In genomic region chrX:48911407-48912182, GRCh38 we compare ENCODE assay signal across 8 cellular contexts. TPM values are rescaled to one million over a fixed set of nuclear protein-coding genes. Genes with fewer than 3 reads are reported as not detected.
DNase-seq lines count a peak whose midpoint lies in the region; ATAC-seq, FAIRE-seq and TF ChIP-seq lines count a peak whose summit lies in the region.

SLC35A2 (minus strand) TSS chrX:48911646; CDS start chrX:48911636, 10 bp downstream.

- peak within 1 kb of the TSS; percentile 92 for H2AFZ ChIP-seq in IMR-90 (replicated peaks; ENCODE audit: low read length, poor library complexity)
- H2AFZ ChIP-seq in OCI-LY7 (ENCODE audit: low read length), result peak within 1 kb of the TSS; percentile 33; the same call in 1 of the 2 replicates
- peak within 1 kb of the TSS; percentile 43 for H2AFZ ChIP-seq in endothelial cell of umbilical vein (ENCODE audit: low read depth, low read length)

- peak within 1 kb of the TSS; percentile 78 for H2BK5ac ChIP-seq in IMR-90 (ENCODE audit: low read depth, low read length, poor library complexity, severe bottlenecking)

- H2BK120ac ChIP-seq in IMR-90 (ENCODE audit: low read depth, low read length), result peak within 1 kb of the TSS; percentile 42; the same call in 1 of the 2 replicates

- H3K79me1 ChIP-seq in IMR-90 (ENCODE audit: low read depth in 1 of 2, low read length in 2 of 2), result peaks cover 13 to 26% of the 10 kb centered on the region in 2 experiments

- H3K56ac ChIP-seq in IMR-90 (ENCODE audit: extremely low read depth, insufficient read depth, low read length), result peak within 1 kb of the TSS; percentile 64

- H4K91ac ChIP-seq in IMR-90 (ENCODE audit: insufficient read depth, low read depth, low read length), result peak within 1 kb of the TSS; percentile 85

- no peaks in the 10 kb centered on the region for H4K20me1 ChIP-seq in IMR-90 (ENCODE audit: insufficient read depth, low read length)
- H4K20me1 ChIP-seq in OCI-LY7 (ENCODE audit: insufficient read depth, low read length), result peaks cover 19% of the 10 kb centered on the region
- H4K20me1 ChIP-seq in endothelial cell of umbilical vein (replicated peaks; ENCODE audit: control insufficient read depth, extremely low read depth, insufficient read depth, low read length), result no peaks in the 10 kb centered on the region

- H3K4me2 ChIP-seq in IMR-90 (ENCODE audit: low read depth, low read length) (peak within 1 kb of the TSS; percentile 95), OCI-LY7 (ENCODE audit: low read length) (peak within 1 kb of the TSS; percentile 93), endothelial cell of umbilical vein (ENCODE audit: insufficient read depth, low read length) (peak within 1 kb of the TSS; percentile 80)

- peaks cover 3% of the 10 kb centered on the region; the same call in 1 of the 2 replicates for H3K9me1 ChIP-seq in IMR-90 (ENCODE audit: insufficient read depth, low read length)
- no peaks in the 10 kb centered on the region for H3K9me1 ChIP-seq in endothelial cell of umbilical vein (replicated peaks; ENCODE audit: control insufficient read depth, extremely low read depth, insufficient read depth, low read length)

- H3K18ac ChIP-seq in IMR-90 (ENCODE audit: low read depth, low read length), result peak within 1 kb of the TSS; percentile 34

- peak within 1 kb of the TSS; percentile 92 for H4K8ac ChIP-seq in IMR-90 (ENCODE audit: low read depth in 2 of 2, low read length in 2 of 2)

- TF ChIP-seq CTCF in IMR-90 (conservative IDR thresholded peaks at IDR 0.05; ENCODE audit: low read depth, low read length) (no peak), OCI-LY7 (conservative IDR thresholded peaks at IDR 0.05; ENCODE audit: low read length) (no peak), endothelial cell of umbilical vein (IDR thresholded peaks at IDR 0.05; ENCODE audit: extremely low read depth in 1 of 2, insufficient read depth in 1 of 2, low read depth in 1 of 2, low read length in 2 of 2) (no peak)

- in situ Hi-C loops in IMR-90 (cut with MboI; ENCODE audit: low sequenced_read_pairs), result no loop called here

- H2AK5ac ChIP-seq in IMR-90 (ENCODE audit: low read depth, low read length), result peak within 1 kb of the TSS; percentile 96; the same call in 1 of the 2 replicates

- H3K14ac ChIP-seq in IMR-90 (replicated peaks; ENCODE audit: low read depth, low read length), result peak within 1 kb of the TSS; percentile 96

- H2AK9ac ChIP-seq in IMR-90 (replicated peaks; ENCODE audit: low read depth, low read length, poor library complexity), result peak within 1 kb of the TSS; percentile 97

- dilution Hi-C loops in IMR-90 (cut with HindIII; ENCODE audit: low sequenced_read_pairs, unreplicated experiment) (no loop called here), endothelial cell of umbilical vein (cut with MboI; ENCODE audit: extremely low pct_ligation_motif_present, low sequenced_read_pairs) (no loop called here)

- CTCF ChIA-PET in IMR-90 (lab: Yijun Ruan, JAX), result no interaction called here
- CTCF ChIA-PET in OCI-LY7 (lab: Charles Lee; ENCODE audit: unreplicated experiment), result no interaction called here
- CTCF ChIA-PET in endothelial cell of umbilical vein (lab: Charles Lee), result interaction anchor here (0.6 to 1.7 kb wide), 3 partner anchors 14 to 263 kb away, joined by 3 to 4 read pairs (median 3); partner anchors contain the start of genes PQBP1 and TIMM17B

- TF ChIP-seq POLR2A in IMR-90 (IDR thresholded peaks at IDR 0.05; ENCODE audit: low read depth, low read length), result peak; percentile 81; the same call in 1 of the 2 replicates
- TF ChIP-seq POLR2A in endothelial cell of umbilical vein (IDR thresholded peaks at IDR 0.05; ENCODE audit: low read depth, low read length), result peak; percentile 59

- TF ChIP-seq RAD21 in IMR-90 (IDR thresholded peaks at IDR 0.05; ENCODE audit: low read length), result no peak

- H3K27ac ChIP-seq in IMR-90 (ENCODE audit: insufficient read depth, low read length), result peak within 1 kb of the TSS; percentile 81
- peak within 1 kb of the TSS; percentile 70 for H3K27ac ChIP-seq in OCI-LY7 (ENCODE audit: low read depth, low read length, poor library complexity, severe bottlenecking)
- H3K27ac ChIP-seq in endothelial cell of umbilical vein (ENCODE audit: insufficient read depth, low read depth, low read length), result peak within 1 kb of the TSS; percentile 49

- DNase-seq in COLO668 (lab: John Stamatoyannopoulos, UW; ENCODE audit: unreplicated experiment) (peak; percentile 85), IMR-90 (peak; percentile 64), OCI-LY7 (ENCODE audit: low spot score) (peak; percentile 81), endothelial cell of umbilical vein (ENCODE audit: low read depth, low spot score) (peak; percentile 75), midbrain (lab: John Stamatoyannopoulos, UW) (peak; percentile 78)
- peak; percentile 95 for DNase-seq in activated CD8-positive, alpha-beta memory T cell treated with anti-CD3 and anti-CD28 coated beads, Interleukin-2, amount 50 U/mL, for 48 hours
- peak; percentile 78 to 80 for DNase-seq in stimulated activated CD8-positive, alpha-beta memory T cell treated with anti-CD3 and anti-CD28 coated beads, Interleukin-15, amount 100 ng/mL, for 48 hours (ENCODE audit: low read depth in 2 of 2)

- peak within 1 kb of the TSS; percentile 99 for H3K23ac ChIP-seq in IMR-90 (ENCODE audit: low read depth, low read length)

- ATAC-seq in GM21423 (IDR thresholded peaks at IDR 0.05; ENCODE audit: unreplicated experiment) (peak; percentile 61), IMR-90 (ENCODE audit: low read depth) (peak; percentile 87)

- intact Hi-C loops in IMR-90 (cut with micrococcal nuclease), result no loop called here
- intact Hi-C loops in OCI-LY7 (cut with micrococcal nuclease; ENCODE audit: unreplicated experiment), result no loop called here
- intact Hi-C loops in endothelial cell of umbilical vein (cut with micrococcal nuclease), result loop anchor here (2.0 kb wide), 2 partner anchors 15 to 111 kb away; partner anchors contain the start of genes PQBP1 and TIMM17B

- H3K9ac ChIP-seq in IMR-90 (ENCODE audit: low read depth, low read length) (peak within 1 kb of the TSS; percentile 94), endothelial cell of umbilical vein (replicated peaks; ENCODE audit: extremely low read depth, insufficient read depth, low read length) (peak within 1 kb of the TSS; percentile 62)

- H3K36me3 ChIP-seq in IMR-90 (ENCODE audit: control insufficient read depth, insufficient read depth, low read length), result peaks cover 6% of the 10 kb centered on the region; the same call in 1 of the 2 replicates
- peaks cover 49% of the 10 kb centered on the region for H3K36me3 ChIP-seq in OCI-LY7 (ENCODE audit: insufficient read depth, low read length)
- H3K36me3 ChIP-seq in endothelial cell of umbilical vein (ENCODE audit: control insufficient read depth in 2 of 2, extremely low read depth in 1 of 2, insufficient read depth in 2 of 2, low read length in 2 of 2), result no peaks in the 10 kb centered on the region

- H3K27me3 ChIP-seq in IMR-90 (ENCODE audit: control insufficient read depth, insufficient read depth, low read length), result no peaks in the 10 kb centered on the region
- no peaks in the 10 kb centered on the region for H3K27me3 ChIP-seq in endothelial cell of umbilical vein (ENCODE audit: control insufficient read depth in 2 of 2, insufficient read depth in 2 of 2, low read length in 2 of 2)

- BruUV-seq in IMR-90 (replicated peaks; lab: Mats Ljungman, UMichigan), result no TSS peak
- no TSS peak for BruUV-seq in OCI-LY7 (replicated peaks; lab: Mats Ljungman, UMichigan)
- TSS peak; percentile 88 for BruUV-seq in endothelial cell of umbilical vein (replicated peaks; lab: Mats Ljungman, UMichigan)

- H3K9me2 ChIP-seq in OCI-LY7 (ENCODE audit: insufficient read depth, low read length), result no peaks in the 10 kb centered on the region

- H3K9me3 ChIP-seq in IMR-90 (ENCODE audit: control insufficient read depth, insufficient read depth, low read length) (no peaks in the 10 kb centered on the region), OCI-LY7 (ENCODE audit: low read length) (no peaks in the 10 kb centered on the region), endothelial cell of umbilical vein (replicated peaks; ENCODE audit: control insufficient read depth, insufficient read depth, low read length) (no peaks in the 10 kb centered on the region)

- 0 out of 3 replicates have a peak within 1 kb of the TSS, but pooled peaks have one; percentile 11 for H2BK15ac ChIP-seq in IMR-90 (ENCODE audit: low read depth, low read length)

- POLR2A ChIA-PET in IMR-90 (lab: Charles Lee; ENCODE audit: unreplicated experiment) (interaction anchor here (0.5 kb wide), 1 partner anchor 14 kb away, joined by 3 read pairs; the partner anchor contains the start of genes PQBP1 and TIMM17B), OCI-LY7 (lab: Charles Lee) (interaction anchor here (0.7 to 1.1 kb wide), 2 partner anchors 26 to 169 kb away, joined by 3 to 4 read pairs; no protein-coding TSS in a partner anchor), endothelial cell of umbilical vein (lab: Charles Lee) (no interaction called here)

- FAIRE-seq in endothelial cell of umbilical vein (lab: Jason Lieb, UNC), result peak; percentile 89

- peaks cover 3% of the 10 kb centered on the region; the same call in 1 of the 2 replicates for H3K4me1 ChIP-seq in IMR-90 (ENCODE audit: control insufficient read depth, insufficient read depth, low read length)
- H3K4me1 ChIP-seq in OCI-LY7 (ENCODE audit: insufficient read depth, low read length, poor library complexity, severe bottlenecking), result peaks cover 38% of the 10 kb centered on the region
- peaks cover 9% of the 10 kb centered on the region for H3K4me1 ChIP-seq in endothelial cell of umbilical vein (ENCODE audit: control insufficient read depth, extremely low read depth, insufficient read depth, low read length)

- H3K4ac ChIP-seq in IMR-90 (ENCODE audit: low read depth, low read length), result peak within 1 kb of the TSS; percentile 88

- H2BK20ac ChIP-seq in IMR-90 (ENCODE audit: low read depth, low read length), result no peak within 1 kb of the TSS

- peak within 1 kb of the TSS; percentile 92 for H4K5ac ChIP-seq in IMR-90 (ENCODE audit: low read depth, low read length)

- peaks cover 36% of the 10 kb centered on the region for H3K79me2 ChIP-seq in OCI-LY7 (ENCODE audit: insufficient read depth, low read depth, low read length)
- peaks cover 17% of the 10 kb centered on the region for H3K79me2 ChIP-seq in endothelial cell of umbilical vein (ENCODE audit: control insufficient read depth, insufficient read depth, low read length)

- WGBS in IMR-90 (ENCODE audit: extremely low coverage in 2 of 2, insufficient read length in 1 of 2), 2 experiments, result 35% methylated on average over 25 of the region's 60 CpGs; no CpG with 5 or more reads in 1 of the 2 experiments

- H3K4me3 ChIP-seq in IMR-90 (ENCODE audit: insufficient read depth, low read depth, low read length) (peak within 1 kb of the TSS; percentile 98), OCI-LY7 (ENCODE audit: low read depth, low read length, poor library complexity, severe bottlenecking) (peak within 1 kb of the TSS; percentile 96), endothelial cell of umbilical vein (replicated peaks in 1 of 3; ENCODE audit: insufficient read depth in 1 of 3, low read depth in 1 of 3, low read length in 3 of 3) (peak within 1 kb of the TSS; percentile 45 to 92 (median 78))

RNA-seq across cellular contexts. Expression of gene SLC35A2, which starts in this region (rescaled TPM):
- total RNA-seq in IMR-90 (2012; rRNA removed), result 10.8 and 12.5 TPM in 2 replicates
- 48.3 and 53.0 TPM in 2 replicates for polyA plus RNA-seq in IMR-90 (2012; rRNA removed)
- polyA plus RNA-seq in IMR-90 (2012; cell fraction: cytosol; rRNA removed), result 51.6 and 70.4 TPM in 2 replicates
- 27.3 and 57.6 TPM in 2 replicates for polyA plus RNA-seq in IMR-90 (2012; cell fraction: nucleus; rRNA removed; ENCODE audit: low replicate concordance)
- total RNA-seq in OCI-LY7 (2014; rRNA removed; shearing (Covaris generic)), result 7.1 and 9.9 TPM in 2 replicates
- total RNA-seq in OCI-LY7 (2022), result 18.4 and 22.2 TPM in 2 replicates
- total RNA-seq in endothelial cell of umbilical vein, result 28.9 and 31.4 TPM in 2 replicates
- 64.5 and 76.5 TPM in 2 replicates for polyA plus RNA-seq in endothelial cell of umbilical vein
- polyA plus RNA-seq in endothelial cell of umbilical vein (2011; cell fraction: cytosol; rRNA removed), result 35.7 and 36.0 TPM in 2 replicates
- polyA plus RNA-seq in endothelial cell of umbilical vein (2011; cell fraction: nucleus; rRNA removed), result 25.5 TPM in 2 replicates
- polyA plus RNA-seq in endothelial cell of umbilical vein (2012), result 27.8 and 36.6 TPM in 2 replicates
- polyA minus RNA-seq in endothelial cell of umbilical vein, result 48.9 and 52.1 TPM in 2 replicates
- 39.9 TPM for polyA minus RNA-seq in endothelial cell of umbilical vein (2011; cell fraction: cytosol; rRNA and poly(A)+ RNA removed)
- 7.9 and 9.2 TPM in 2 replicates for polyA minus RNA-seq in endothelial cell of umbilical vein (2011; cell fraction: nucleus; rRNA and poly(A)+ RNA removed)

Comparison
In these comparisons a context has a peak if more than half of its experiments do, and no peak if none do; other contexts are left out.
1. Peak in every context shown above with its lines: DNase-seq, ATAC-seq, H3K4me3 ChIP-seq and H3K27ac ChIP-seq.
2. H2AFZ ChIP-seq: peak in every context shown above with its lines; median percentile 92 in IMR-90; 43 in endothelial cell of umbilical vein; 33 in OCI-LY7.